Comparison of ENCODE assay signal across 27 cellular contexts in genomic region chr9:82780017-82780416, GRCh38.
"Had no signal": no experiment of that assay in that cellular context is flagged by ENCODE, and none has a peak within 500 bp of the region (broad histone marks: within the 10 kb centered on the region; RNA-seq: fewer than 3 reads in every experiment).

No MANE protein-coding gene starts in this region.

- H3K4me3 ChIP-seq: stomach, suprapubic skin, testis, thoracic aorta, thyroid gland, tibial artery, tibial nerve, transverse colon, upper lobe of left lung, upper lobe of right lung, uterus, vagina had no signal

- ATAC-seq: stimulated activated effector memory CD8-positive, alpha-beta T cell treated with anti-CD3 and anti-CD28 coated beads, Interleukin-12 subunit alpha, Interleukin-12 subunit beta, amount 100 ng/mL, for 72 hours; stimulated activated memory B cell treated with anti-CD40 and anti-IgM and Interleukin-4, amounts not matched to agents 10 μg/mL and 1 μg/mL and 100 μg/mL, for 72 hours; stimulated activated naive B cell treated with anti-CD40 and anti-IgM and Interleukin-4, amounts not matched to agents 10 μg/mL and 1 μg/mL and 100 μg/mL, for 72 hours; stimulated activated naive CD8-positive, alpha-beta T cell treated with anti-CD3 and anti-CD28 coated beads, Interleukin-15, amount 100 ng/mL, for 72 hours; stimulated activated naive CD8-positive, alpha-beta T cell treated with anti-CD3 and anti-CD28 coated beads, Interleukin-15, Interleukin-2, amounts not matched to agents 100 U/mL and 50 U/mL, for 24 hours; upper lobe of right lung had no signal

- H3K4me1 ChIP-seq: stomach, suprapubic skin, testis, thyroid gland, tibial artery, tibial nerve, upper lobe of left lung, upper lobe of right lung, uterus had no signal

- H3K9me3 ChIP-seq: stomach, suprapubic skin, testis, thoracic aorta, thyroid gland, tibial artery, tibial nerve, transverse colon, upper lobe of left lung, upper lobe of right lung, vagina had no signal

- DNase-seq: stimulated activated CD4-positive, alpha-beta T cell treated with anti-CD3 and anti-CD28 coated beads, Interleukin-2, amount 100 ng/mL, for 48 hours; stimulated activated CD4-positive, alpha-beta T cell treated with anti-CD3 and anti-CD28 coated beads, Interleukin-4, amount 100 ng/mL, for 1 hour; stimulated activated CD4-positive, alpha-beta T cell treated with anti-CD3 and anti-CD28 coated beads, Interleukin-4, amount 100 ng/mL, for 24 hours; stimulated activated CD4-positive, alpha-beta T cell treated with anti-CD3 and anti-CD28 coated beads, Interleukin-4, amount 100 ng/mL, for 4 hours; stimulated activated CD8-positive, alpha-beta memory T cell treated with anti-CD3 and anti-CD28 coated beads, Interleukin-4, amount 100 ng/mL, for 48 hours; stimulated activated naive B cell treated with anti-CD40 and anti-IgM and Interleukin-4, amounts not matched to agents 10 μg/mL and 1 μg/mL and 100 μg/mL, for 72 hours; stimulated activated naive CD4-positive, alpha-beta T cell; stimulated activated naive CD4-positive, alpha-beta T cell treated with Interleukin-2 at 50 U/mL for 16 hours; stimulated activated naive CD8-positive, alpha-beta T cell treated with anti-CD3 and anti-CD28 coated beads, Interleukin-15, amount 100 ng/mL, for 72 hours; stimulated activated naive CD8-positive, alpha-beta T cell treated with anti-CD3 and anti-CD28 coated beads, Interleukin-15, Interleukin-2, amounts not matched to agents 100 U/mL and 50 U/mL, for 24 hours; stomach; substantia nigra; testis; thyroid gland; tibial artery; transverse colon; trophoblast cell; upper lobe of left lung; upper lobe of right lung; uterus had no signal

- FAIRE-seq: urothelium cell line had no signal

- H3K27me3 ChIP-seq: stomach, suprapubic skin, testis, thyroid gland, tibial artery, tibial nerve, transverse colon, upper lobe of left lung, upper lobe of right lung, uterus, vagina had no signal

- H3K27ac ChIP-seq: stomach, suprapubic skin, testis, thoracic aorta, thyroid gland, tibial artery, tibial nerve, transverse colon, upper lobe of left lung, upper lobe of right lung, uterus, vagina had no signal

- H3K36me3 ChIP-seq: stomach, suprapubic skin, thoracic aorta, thyroid gland, tibial artery, tibial nerve, transverse colon, upper lobe of left lung, upper lobe of right lung, uterus, vagina had no signal
